8 cellular contexts compared by ENCODE assay signal in genomic region chr10:74081192-74081803, GRCh38.
A peak's percentile ranks its signal among the peaks of the same experiment; 100 is the strongest.
DNase-seq lines count a peak whose midpoint lies in the region; ATAC-seq and TF ChIP-seq lines count a peak whose summit lies in the region.

No MANE protein-coding gene starts in this region.

- peak; percentile 89 for TF ChIP-seq CTCF in RWPE1 (conservative IDR thresholded peaks at IDR 0.05; ENCODE audit: low read depth)
- no peak for TF ChIP-seq CTCF in omental fat pad (IDR thresholded peaks at IDR 0.05)

- POLR2A ChIA-PET in RWPE1 (lab: Yijun Ruan, JAX; ENCODE audit: low non-redundant PET): no interaction called here

- DNase-seq in DMS153 (lab: John Stamatoyannopoulos, UW): peak; percentile 36
- DNase-seq in HT1080 (ENCODE audit: low read depth): peak; percentile 77
- DNase-seq in RWPE1 (ENCODE audit: low spot score): peak; percentile 84
- DNase-seq in astrocyte of the hippocampus (ENCODE audit: low read depth, low spot score): peak; percentile 67
- peak; percentile 72 for DNase-seq in iPS-NIHi11 (ENCODE audit: low spot score)
- DNase-seq in stimulated activated CD4-positive, alpha-beta T cell treated with anti-CD3 and anti-CD28 coated beads, Interleukin-1b, Interleukin-23, amount 100 ng/mL, for 24 hours (ENCODE audit: low read depth in 4 of 4, low spot score in 1 of 4): peak in 3 of 4 experiments; percentile 7 to 20 (median 12)
- DNase-seq in omental fat pad (ENCODE audit: low spot score): no peak

- CTCF ChIA-PET in RWPE1 (lab: Yijun Ruan, JAX): interaction anchor here (0.5 to 1.6 kb wide), 33 partner anchors 9 to 693 kb away, joined by 3 to 15 read pairs (median 4); no protein-coding TSS in a partner anchor

- H3K27ac ChIP-seq in RWPE1: no peak overlapping the region

- ATAC-seq in omental fat pad (ENCODE audit: low FRiP score) (no peak), GM21515 (IDR thresholded peaks at IDR 0.05; ENCODE audit: unreplicated experiment) (no peak)
